Comparison of ENCODE assay signal across 8 cellular contexts in genomic region chr1:26890467-26890796, GRCh38. TPM values are rescaled to one million over a fixed set of nuclear protein-coding genes. Genes with fewer than 3 reads are reported as not detected.
DNase-seq lines count a peak whose midpoint lies in the region; ATAC-seq and TF ChIP-seq lines count a peak whose summit lies in the region.

No MANE protein-coding gene starts in this region.

- H3K27ac ChIP-seq in adrenal gland, result peak overlapping the region; percentile 35 to 99 (median 89)
- peak overlapping the region; percentile 83 to 88 for H3K27ac ChIP-seq in testis

- H3K9me3 ChIP-seq in adrenal gland (replicated peaks in 1 of 3) (no peaks in the 10 kb centered on the region), testis (no peaks in the 10 kb centered on the region)

- TF ChIP-seq CTCF in adrenal gland (IDR thresholded peaks at IDR 0.05) (no peak), kidney epithelial cell (IDR thresholded peaks at IDR 0.05; ENCODE audit: insufficient read depth, low read length, poor library complexity, severe bottlenecking) (no peak), testis (IDR thresholded peaks at IDR 0.05) (no peak)

- H3K4me3 ChIP-seq in adrenal gland (peak overlapping the region in 3 of 4 donors; percentile 61 to 96 (median 90)), kidney epithelial cell (ENCODE audit: low read depth, low read length) (peak overlapping the region; percentile 71), testis (peak overlapping the region; percentile 93 to 99)

- intact Hi-C loops in adrenal gland (cut with DNase I), result no loop called here
- intact Hi-C loops in testis (cut with DNase I; ENCODE audit: low total_unique reads), result no loop called here

- WGBS in adrenal gland, 4 donors, result 2 to 5% (median 3%) methylated on average over 4 to 12 of the region's 12 CpGs
- WGBS in testis, 2 donors, result 1 to 5% methylated on average over 12 of the region's 12 CpGs

- TF ChIP-seq POLR2A in adrenal gland (IDR thresholded peaks at IDR 0.05), result no peak
- no peak for TF ChIP-seq POLR2A in testis (IDR thresholded peaks at IDR 0.05)

- H3K4me1 ChIP-seq in adrenal gland (replicated peaks in 1 of 2) (peaks cover 7 to 10% of the 10 kb centered on the region in 2 donors), testis (peaks cover 3% of the 10 kb centered on the region)

- H3K36me3 ChIP-seq in adrenal gland (replicated peaks in 1 of 2), result peaks cover 0 to 67% of the 10 kb centered on the region in 2 donors
- peaks cover 3% of the 10 kb centered on the region for H3K36me3 ChIP-seq in kidney epithelial cell (ENCODE audit: control insufficient read depth, insufficient read depth, low read length)
- no peaks in the 10 kb centered on the region for H3K36me3 ChIP-seq in testis (ENCODE audit: low read depth, missing control alignments)

- ATAC-seq in GM19395 (IDR thresholded peaks at IDR 0.05; ENCODE audit: unreplicated experiment) (peak; percentile 26), HG03139 (IDR thresholded peaks at IDR 0.05; ENCODE audit: unreplicated experiment) (peak; percentile 17)

- no peak for DNase-seq in adrenal gland
- DNase-seq in kidney epithelial cell (ENCODE audit: low read depth), result no peak
- no peak for DNase-seq in testis
- DNase-seq in hepatic stellate cell (ENCODE audit: low spot score), result no peak
- no peak for DNase-seq in stimulated activated naive CD4-positive, alpha-beta T cell treated with Interleukin-2 at 50 U/mL for 16 hours (lab: John Stamatoyannopoulos, UW)
- DNase-seq in inferior parietal cortex (ENCODE audit: extremely low spot score), result no peak

- H3K27me3 ChIP-seq in adrenal gland (no peaks in the 10 kb centered on the region), kidney epithelial cell (ENCODE audit: control insufficient read depth, insufficient read depth, low read length) (no peaks in the 10 kb centered on the region), testis (no peaks in the 10 kb centered on the region)

RNA-seq across cellular contexts. Expression of gene GPN2, which starts 0.3 kb away (rescaled TPM):
- total RNA-seq in adrenal gland (10 to 100 TPM; 17.2 to 50.7 (median 35.0) TPM), kidney epithelial cell (9.5 and 11.0 TPM in 2 replicates), testis (10 to 100 TPM; 19.8 to 22.2 TPM)
- polyA plus RNA-seq in adrenal gland (10 to 100 TPM; 17.4 to 35.0 (median 19.1) TPM), testis (ENCODE audit: insufficient read depth, low read depth, low replicate concordance) (22.2 TPM)

RNA-seq across cellular contexts. Expression of gene GPATCH3, which starts 9.8 kb away (rescaled TPM):
- 10 to 100 TPM; 10.8 to 22.2 (median 14.9) TPM for total RNA-seq in adrenal gland
- 10 to 100 TPM in 2 of 3 donors, 1 to 10 TPM in 1; 9.2 to 36.7 (median 22.1) TPM for polyA plus RNA-seq in adrenal gland
- 12.1 and 16.2 TPM in 2 replicates for total RNA-seq in kidney epithelial cell
- 10 to 100 TPM; 16.5 to 18.9 TPM for total RNA-seq in testis
- 17.7 TPM for polyA plus RNA-seq in testis (ENCODE audit: insufficient read depth, low read depth, low replicate concordance)

RNA-seq across cellular contexts. Expression of gene NR0B2, which starts 23.3 kb away (rescaled TPM):
- total RNA-seq in adrenal gland (10 to 100 TPM in 6 of 8 donors, 1 to 10 TPM in 2; 7.1 to 62.7 (median 14.9) TPM), kidney epithelial cell (not detected in 2 replicates), testis (1 to 10 TPM in 1 of 2 donors, under 1 TPM in 1; 0.93 to 2.0 TPM)
- polyA plus RNA-seq in adrenal gland (1 to 10 TPM; 7.6 to 8.3 (median 8.0) TPM), testis (ENCODE audit: insufficient read depth, low read depth, low replicate concordance) (1.2 TPM)

RNA-seq across cellular contexts. Expression of gene SFN, which starts 27.5 kb away (rescaled TPM):
- total RNA-seq in adrenal gland, result under 1 TPM in 4 of 8 donors, not detected in 4; 0.23 to 0.43 (median 0.40) TPM
- polyA plus RNA-seq in adrenal gland, result 1 to 10 TPM in 1 of 3 donors, under 1 TPM in 2; 0.33 to 1.1 (median 0.56) TPM
- total RNA-seq in kidney epithelial cell, result 85.8 and 89.0 TPM in 2 replicates
- under 1 TPM in 1 of 2 donors, not detected in 1; 0.31 TPM for total RNA-seq in testis
- polyA plus RNA-seq in testis (ENCODE audit: insufficient read depth, low read depth, low replicate concordance), result 0.41 TPM

RNA-seq across cellular contexts. Expression of gene NUDC, which starts 31.1 kb away (rescaled TPM):
- total RNA-seq in adrenal gland (100 to 1,000 TPM in 4 of 8 donors, 10 to 100 TPM in 4; 63.3 to 232 (median 101) TPM), kidney epithelial cell (102 and 123 TPM in 2 replicates), testis (10 to 100 TPM; 78.9 to 95.0 TPM)
- polyA plus RNA-seq in adrenal gland (100 to 1,000 TPM in 1 of 3 donors, 10 to 100 TPM in 2; 66.6 to 257 (median 88.1) TPM), testis (ENCODE audit: insufficient read depth, low read depth, low replicate concordance) (153 TPM)
